8 cellular contexts compared by ENCODE assay signal in genomic region chr3:143977326-143978262, GRCh38. TPM values are rescaled to one million over a fixed set of nuclear protein-coding genes. Genes with fewer than 3 reads are reported as not detected.
DNase-seq lines count a peak whose midpoint lies in the region; ATAC-seq and TF ChIP-seq lines count a peak whose summit lies in the region.

No MANE protein-coding gene starts in this region.

- ATAC-seq in GM18519 (IDR thresholded peaks at IDR 0.05; ENCODE audit: low FRiP score, unreplicated experiment) = peak; percentile 35
- peak; percentile 37 for ATAC-seq in HG02623 (IDR thresholded peaks at IDR 0.05; ENCODE audit: unreplicated experiment)

- no peak overlapping the region for H2AFZ ChIP-seq in OCI-LY3 (ENCODE audit: low read depth, low read length)

- H3K9me3 ChIP-seq in OCI-LY3 (ENCODE audit: insufficient read depth, low read length) = no peaks in the 10 kb centered on the region
- H3K9me3 ChIP-seq in right atrium auricular region = no peaks in the 10 kb centered on the region

- H3K36me3 ChIP-seq in OCI-LY3 (replicated peaks; ENCODE audit: low read depth, low read length) (peaks cover 20% of the 10 kb centered on the region), right atrium auricular region (no peaks in the 10 kb centered on the region)

- H3K27ac ChIP-seq in OCI-LY3 (ENCODE audit: low read length) (peak overlapping the region; percentile 95), right atrium auricular region (peak overlapping the region; percentile 20 to 35)

- peaks cover 75% of the 10 kb centered on the region for H4K20me1 ChIP-seq in OCI-LY3 (ENCODE audit: insufficient read depth, low read length)

- H3K4me3 ChIP-seq in OCI-LY3 (ENCODE audit: low read length) (peak overlapping the region; percentile 97), right atrium auricular region (peak overlapping the region in 1 of 2 donors; percentile 25)

- peak overlapping the region; percentile 98 for H3K9ac ChIP-seq in OCI-LY3 (ENCODE audit: low read length)

- H3K27me3 ChIP-seq in OCI-LY3 (ENCODE audit: low read depth, low read length) (no peaks in the 10 kb centered on the region), right atrium auricular region (no peaks in the 10 kb centered on the region)

- DNase-seq in right atrium auricular region (ENCODE audit: low spot score) = no peak
- no peak for DNase-seq in A172 (ENCODE audit: low spot score)
- DNase-seq in islet precursor cell = no peak
- no peak for DNase-seq in activated CD4-positive, alpha-beta T cell treated with anti-CD3 and anti-CD28 coated beads for 1 hour
- DNase-seq in DMS79 (lab: John Stamatoyannopoulos, UW) = no peak

- TF ChIP-seq CTCF in OCI-LY3 (IDR thresholded peaks at IDR 0.05; ENCODE audit: low read depth, low read length) (no peak), right atrium auricular region (IDR thresholded peaks at IDR 0.05) (no peak)

- peaks cover 100% of the 10 kb centered on the region for H3K79me2 ChIP-seq in OCI-LY3 (ENCODE audit: low read length)

- peak overlapping the region; percentile 79 for H3K4me2 ChIP-seq in OCI-LY3 (ENCODE audit: low read length)

- peaks cover 37% of the 10 kb centered on the region for H3K4me1 ChIP-seq in OCI-LY3 (ENCODE audit: low read length)
- H3K4me1 ChIP-seq in right atrium auricular region = peaks cover 0 to 39% of the 10 kb centered on the region in 2 donors

RNA-seq across cellular contexts. Expression of gene DIPK2A, which starts 6.0 kb away (rescaled TPM):
- 10 to 100 TPM; 10.0 to 21.5 TPM for total RNA-seq in right atrium auricular region
- total RNA-seq in A172 (2014; rRNA removed; shearing (Covaris generic)) = 18.3 and 22.2 TPM in 2 replicates
